20 cellular contexts compared by ENCODE assay signal in the genomic region with DNA sequence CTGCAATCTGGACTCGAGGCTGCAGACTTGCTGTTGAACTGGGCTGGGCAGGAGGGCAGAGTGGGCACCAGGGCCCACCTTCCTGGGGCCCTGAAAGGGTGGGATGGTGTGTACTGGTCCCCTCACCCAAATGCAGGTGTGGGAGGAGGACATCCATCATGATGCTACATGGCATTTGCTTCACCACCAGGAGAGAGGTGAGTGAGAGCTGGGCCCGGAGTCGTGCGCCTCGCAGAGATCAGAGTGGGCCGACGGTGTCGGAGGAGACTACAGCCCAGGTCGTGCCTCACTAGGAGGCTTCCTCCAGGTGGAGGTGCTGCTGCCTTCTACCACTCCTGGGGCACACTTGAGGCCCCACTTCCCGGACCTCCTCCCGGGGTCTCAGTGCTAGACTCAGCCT. TPM values are rescaled to one million over a fixed set of nuclear protein-coding genes. Genes with fewer than 3 reads are reported as not detected.
DNase-seq lines count a peak whose midpoint lies in the region; ATAC-seq, FAIRE-seq and TF ChIP-seq lines count a peak whose summit lies in the region.
"Had no signal": no experiment of that assay in that cellular context is flagged by ENCODE, and none has a peak within 500 bp of the region (broad histone marks: within the 10 kb centered on the region; RNA-seq: fewer than 3 reads in every experiment).

No MANE protein-coding gene starts in this region.

- DNase-seq in DMS53 (lab: John Stamatoyannopoulos, UW) (peak; percentile 32), DMS53 treated with DMSO at 0.1 percent for 48 hours (lab: John Stamatoyannopoulos, UW; ENCODE audit: unreplicated experiment) (no peak), HepG2 (ENCODE audit: low spot score) (no peak), kidney glomerular epithelial cell (lab: John Stamatoyannopoulos, UW) (no peak), NOMO-1 treated with DMSO at 0.1 percent for 48 hours (lab: John Stamatoyannopoulos, UW; ENCODE audit: unreplicated experiment) (no peak), body of pancreas (no peak)
- DNase-seq: CD8-positive, alpha-beta memory T cell; DND-41; Karpas-422; NCI-H1694 treated with DMSO at 0.1 percent for 48 hours; NCI-H2081 treated with DMSO at 0.1 percent for 48 hours; NCI-H524 treated with DMSO at 0.1 percent for 48 hours; NCI-H82; Right ventricle myocardium superior had no signal

- POLR2A ChIA-PET in HepG2 (lab: Yijun Ruan, JAX) = no interaction called here

- no peak for TF ChIP-seq EP300 in HepG2 (IDR thresholded peaks at IDR 0.05; ENCODE audit: low read depth in 2 of 2, low read length in 2 of 2)
- no peak for TF ChIP-seq EP300 in HepG2 (CRISPR knock-in tag; IDR thresholded peaks at IDR 0.05; ENCODE audit: borderline replicate concordance)

- H3K4me3 ChIP-seq in HepG2 (replicated peaks in 1 of 3; ENCODE audit: insufficient read depth in 1 of 3, low read depth in 2 of 3, low read length in 3 of 3) (peak overlapping the region in 1 of 3 experiments; percentile 4; a peak in 1 of 6 replicates), body of pancreas (no peak overlapping the region)

- no peaks in the 10 kb centered on the region for H3K27me3 ChIP-seq in HepG2 (ENCODE audit: control insufficient read depth in 1 of 2, insufficient read depth in 2 of 2, low read length in 2 of 2)
- H3K27me3 ChIP-seq in body of pancreas = no peaks in the 10 kb centered on the region

- no peak for FAIRE-seq in HepG2 (lab: Jason Lieb, UNC)
- FAIRE-seq: GM12891, RCC 7860 had no signal

- no CpG with 5 or more reads among the region's 11 CpGs for WGBS in HepG2 (ENCODE audit: low lambda C conversion rate)
- WGBS in body of pancreas, 2 donors = 20 to 80% methylated on average over 1 to 2 of the region's 11 CpGs

- intact Hi-C loops in HepG2 (cut with micrococcal nuclease; ENCODE audit: unreplicated experiment) = no loop called here
- intact Hi-C loops in body of pancreas (cut with DNase I) = no loop called here

- H3K36me3 ChIP-seq in HepG2 (replicated peaks in 1 of 2; ENCODE audit: control insufficient read depth in 1 of 2, insufficient read depth in 2 of 2, low read length in 2 of 2) (no peaks in the 10 kb centered on the region), body of pancreas (replicated peaks in 1 of 2; ENCODE audit: insufficient read depth in 1 of 2, low read depth in 2 of 2) (no peaks in the 10 kb centered on the region)

- ATAC-seq in HepG2 (peak; percentile 64), body of pancreas (no peak), GM21717 (IDR thresholded peaks at IDR 0.05; ENCODE audit: unreplicated experiment) (no peak)

- no TSS peak for BruUV-seq in HepG2 (replicated peaks; lab: Mats Ljungman, UMichigan)

- H3K79me2 ChIP-seq in HepG2 (ENCODE audit: insufficient read depth, low read length) = no peaks in the 10 kb centered on the region

- H3K4me2 ChIP-seq in HepG2 (ENCODE audit: low read depth, low read length) = no peak overlapping the region
- H3K4me2 ChIP-seq: GM23338 had no signal

- H4K20me1 ChIP-seq in HepG2 (ENCODE audit: insufficient read depth, low read length) = no peaks in the 10 kb centered on the region

- H3K4me1 ChIP-seq in HepG2 (ENCODE audit: insufficient read depth, low read length) (no peaks in the 10 kb centered on the region; the same call in 1 of the 2 replicates), body of pancreas (no peaks in the 10 kb centered on the region)

- no peak overlapping the region for H2AFZ ChIP-seq in HepG2 (ENCODE audit: low read length)
- H2AFZ ChIP-seq: GM23338 had no signal

- in situ Hi-C loops in HepG2 (cut with HindIII; ENCODE audit: extremely low pct_ligation_motif_present, low pct_unique_long_range_greater_than_20kb) = no loop called here

- H3K27ac ChIP-seq in VCaP (0 out of 2 replicates have a peak overlapping the region, but pooled peaks have one; percentile 23), HepG2 (ENCODE audit: extremely low read length, insufficient read depth, low read length) (no peak overlapping the region), body of pancreas (no peak overlapping the region)

- H3K9me3 ChIP-seq in HepG2 (ENCODE audit: low read length) (no peaks in the 10 kb centered on the region), body of pancreas (no peaks in the 10 kb centered on the region)

- H3K9ac ChIP-seq in HepG2 (ENCODE audit: insufficient read depth, low read depth, low read length) = no peak overlapping the region

- TF ChIP-seq CTCF in VCaP (conservative IDR thresholded peaks at IDR 0.05) (no peak), HepG2 (CRISPR knock-in tag; IDR thresholded peaks at IDR 0.05) (no peak), body of pancreas (IDR thresholded peaks at IDR 0.05) (no peak)

- TF ChIP-seq POLR2A in HepG2 (IDR thresholded peaks at IDR 0.05; ENCODE audit: insufficient read depth in 1 of 2, low read depth in 2 of 2, low read length in 2 of 2) (no peak), body of pancreas (IDR thresholded peaks at IDR 0.05) (no peak)

- CTCF ChIA-PET in HepG2 (lab: Yijun Ruan, JAX; ENCODE audit: low intra/inter-chr PET ratio, low total read pairs) = interaction anchor here (0.7 kb wide), 1 partner anchor 91 kb away, joined by 3 read pairs; no protein-coding TSS in a partner anchor

- TF ChIP-seq RAD21 in HepG2 (CRISPR knock-in tag; IDR thresholded peaks at IDR 0.05) = no peak

TF ChIP-seq in HepG2, 621 proteins besides CTCF, POLR2A, EP300 and RAD21:
- no peak for TF ChIP-seq EED (CRISPR knock-in tag; IDR thresholded peaks at IDR 0.05)

RNA-seq across cellular contexts. Expression of gene SCML1, which starts 50.3 kb away (rescaled TPM):
- total RNA-seq in HepG2 (2016; rRNA removed; fragmentation: Illumina TruSeq; extraction: Trizol) (24.2 and 29.0 TPM in 2 replicates), body of pancreas (10 to 100 TPM in 1 of 2 donors, 1 to 10 TPM in 1; 9.3 to 11.2 TPM)
- total RNA-seq in HepG2 (2016; cell fraction: cytosol; rRNA removed; fragmentation: Illumina TruSeq; extraction: Trizol; ENCODE audit: low read depth) = 3.4 and 3.6 TPM in 2 replicates
- total RNA-seq in HepG2 (2016; cell fraction: insoluble cytoplasmic fraction; rRNA removed; fragmentation: Illumina TruSeq; extraction: Trizol) = 25.6 and 30.1 TPM in 2 replicates
- 15.1 and 16.1 TPM in 2 replicates for total RNA-seq in HepG2 (2016; cell fraction: membrane; rRNA removed; fragmentation: Illumina TruSeq; extraction: Trizol)
- 46.3 and 51.2 TPM in 2 replicates for total RNA-seq in HepG2 (2016; cell fraction: nucleus; rRNA removed; fragmentation: Illumina TruSeq; extraction: Trizol)
- polyA plus RNA-seq in HepG2 (2011; rRNA removed) = 98.2 and 129 TPM in 2 replicates
- 52.1 and 54.9 TPM in 2 replicates for polyA plus RNA-seq in HepG2 (2011; cell fraction: cytosol; rRNA removed)
- polyA plus RNA-seq in HepG2 (2011; cell fraction: nucleus; rRNA removed) = 132 and 134 TPM in 2 replicates
- 50.7 and 55.4 TPM in 2 replicates for polyA plus RNA-seq in HepG2 (2012)
- polyA plus RNA-seq in HepG2 (2016; cell fraction: cytosol; fragmentation: Illumina TruSeq; extraction: Trizol; ENCODE audit: low read depth) = 2.7 and 4.0 TPM in 2 replicates
- polyA plus RNA-seq in HepG2 (2016; cell fraction: insoluble cytoplasmic fraction; fragmentation: Illumina TruSeq; extraction: Trizol; ENCODE audit: low read depth) = 41.9 and 45.6 TPM in 2 replicates
- 14.3 and 15.0 TPM in 2 replicates for polyA plus RNA-seq in HepG2 (2016; cell fraction: membrane; fragmentation: Illumina TruSeq; extraction: Trizol; ENCODE audit: low read depth)
- 122 and 131 TPM in 2 replicates for polyA plus RNA-seq in HepG2 (2016; cell fraction: nucleus; fragmentation: Illumina TruSeq; extraction: Trizol; ENCODE audit: insufficient read depth, low read depth)
- polyA minus RNA-seq in HepG2 (2011; rRNA and poly(A)+ RNA removed; ENCODE audit: low replicate concordance) = 29.6 and 74.2 TPM in 2 replicates
- polyA minus RNA-seq in HepG2 (2011; cell fraction: cytosol; rRNA and poly(A)+ RNA removed) = 26.4 and 26.5 TPM in 2 replicates
- 77.5 and 82.1 TPM in 2 replicates for polyA minus RNA-seq in HepG2 (2011; cell fraction: nucleus; rRNA and poly(A)+ RNA removed)
- total RNA-seq: OCI-LY7 had no signal
